ENCODE assay signal across 8 cellular contexts in the genomic region with DNA sequence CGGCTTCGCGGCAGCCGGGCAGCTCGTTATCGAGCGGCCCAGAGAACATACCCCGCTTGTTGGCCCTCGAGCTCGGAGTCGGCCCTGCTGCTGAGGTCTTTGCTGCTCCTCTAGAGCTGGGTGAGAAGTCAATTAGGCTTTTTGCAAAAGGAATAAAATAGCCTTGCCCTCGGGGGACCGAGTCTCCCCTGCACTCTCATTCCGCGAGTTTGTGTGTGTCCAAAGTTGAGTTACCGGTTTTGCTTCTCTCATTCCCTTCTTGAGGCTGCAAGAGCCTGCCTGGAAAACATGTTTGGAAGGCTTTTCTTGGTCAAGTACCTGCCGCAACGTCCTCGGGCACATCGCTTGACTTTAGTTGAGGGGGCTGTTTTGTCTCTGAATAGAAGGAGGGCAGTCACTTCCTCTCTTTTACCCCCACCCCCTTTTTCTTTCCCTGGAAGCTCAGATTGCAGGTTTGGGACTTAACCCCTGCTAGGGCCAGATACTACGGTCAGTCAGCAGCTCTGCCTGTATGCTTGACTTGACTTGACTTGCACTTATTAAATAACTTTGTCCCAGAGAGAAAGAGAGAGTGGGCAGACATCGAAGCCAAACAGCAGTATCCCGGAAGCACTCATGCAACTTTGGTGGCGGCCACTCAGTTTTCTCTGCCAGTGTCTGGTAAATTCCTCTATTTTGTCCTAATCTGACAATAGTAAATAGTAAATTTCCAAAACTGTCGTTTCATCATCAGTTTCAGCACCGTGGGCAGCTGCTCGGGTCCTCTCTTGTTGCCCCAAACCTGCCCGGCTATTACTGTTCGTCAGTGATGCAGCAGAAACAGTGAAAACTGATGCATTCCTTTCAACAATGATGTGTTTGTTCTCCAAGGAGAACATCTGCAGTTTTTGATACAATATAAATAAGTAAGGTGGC. TPM values are rescaled to one million over a fixed set of nuclear protein-coding genes. Genes with fewer than 3 reads are reported as not detected.
DNase-seq lines count a peak whose midpoint lies in the region; ATAC-seq and TF ChIP-seq lines count a peak whose summit lies in the region.

No MANE protein-coding gene starts in this region.

- H3K4me1 ChIP-seq in liver (ENCODE audit: control insufficient read depth in 4 of 4, insufficient read depth in 4 of 4, low read length in 3 of 4) = peaks cover 3 to 29% (median 14%) of the 10 kb centered on the region in 4 donors
- peaks cover 13 to 52% (median 29%) of the 10 kb centered on the region in 4 donors for H3K4me1 ChIP-seq in stomach

- TF ChIP-seq RAD21 in liver (IDR thresholded peaks at IDR 0.05) = no peak

- intact Hi-C loops in stomach (cut with DNase I; ENCODE audit: low total_unique reads) = no loop called here

- peak overlapping the region; percentile 99 to 100 for H3K27ac Mint-ChIP-seq in T-cell

- peak overlapping the region; percentile 98 to 100 (median 98) for H3K4me3 Mint-ChIP-seq in T-cell

- peak; percentile 55 for DNase-seq in DMS79 treated with DMSO at 0.1 percent for 48 hours (lab: John Stamatoyannopoulos, UW)
- peak in 22 of 34 experiments; percentile 0 to 29 (median 6) for DNase-seq in T-cell
- peak; percentile 45 for DNase-seq in dermis blood vessel endothelial cell
- DNase-seq in stomach = no peak
- DNase-seq in NCI-H446 treated with DMSO at 0.1 percent for 48 hours (lab: John Stamatoyannopoulos, UW) = no peak

- H3K27ac ChIP-seq in liver (ENCODE audit: low read depth in 1 of 2, low read length in 2 of 2) = peak overlapping the region; percentile 98 to 100
- peak overlapping the region; percentile 98 to 99 (median 99) for H3K27ac ChIP-seq in stomach

- no peaks in the 10 kb centered on the region for H3K27me3 Mint-ChIP-seq in T-cell

- H3K9ac ChIP-seq in liver (ENCODE audit: low read depth in 1 of 2, low read length in 2 of 2) = peak overlapping the region; percentile 84 to 97

- H3K36me3 ChIP-seq in liver (ENCODE audit: control insufficient read depth in 4 of 4, insufficient read depth in 3 of 4, low read depth in 1 of 4, low read length in 3 of 4) (no peaks in the 10 kb centered on the region), stomach (no peaks in the 10 kb centered on the region)

- POLR2A ChIA-PET in T-cell (lab: Charles Lee) = interaction anchor here in 1 of 2 donors (0.9 kb wide), 1 partner anchor 687 kb away, joined by 3 read pairs; no protein-coding TSS in a partner anchor

- no peak for TF ChIP-seq POLR2A in stomach (IDR thresholded peaks at IDR 0.05)

- CTCF ChIA-PET in T-cell (lab: Charles Lee) = interaction anchor here in 1 of 2 donors (1.1 to 1.7 kb wide), 2 partner anchors 9 to 62 kb away, joined by 3 to 6 read pairs; a partner anchor contains a TSS

- no peaks in the 10 kb centered on the region for H3K27me3 ChIP-seq in liver (ENCODE audit: control insufficient read depth in 4 of 4, insufficient read depth in 4 of 4, low read length in 3 of 4)
- no peaks in the 10 kb centered on the region for H3K27me3 ChIP-seq in stomach

- H3K4me1 Mint-ChIP-seq in T-cell = peaks cover 49 to 57% (median 54%) of the 10 kb centered on the region in 3 donors

- no peaks in the 10 kb centered on the region for H3K9me3 ChIP-seq in liver (ENCODE audit: control insufficient read depth in 4 of 4, low read length in 3 of 4)
- no peaks in the 10 kb centered on the region for H3K9me3 ChIP-seq in stomach

- peak overlapping the region; percentile 74 to 97 (median 95) for H3K4me3 ChIP-seq in liver (ENCODE audit: low read depth in 1 of 3, low read length in 3 of 3)
- H3K4me3 ChIP-seq in stomach = peak overlapping the region; percentile 67 to 77 (median 74)

- peaks cover 3% of the 10 kb centered on the region for H3K36me3 Mint-ChIP-seq in T-cell

- WGBS in liver = under 1% methylated on average over 29 of the region's 29 CpGs
- WGBS in stomach, 5 donors = 0 to 1% (median 0%) methylated on average over 29 of the region's 29 CpGs

- no peak for TF ChIP-seq CTCF in liver (IDR thresholded peaks at IDR 0.05; ENCODE audit: low read depth, low read length, missing input control)
- TF ChIP-seq CTCF in stomach (IDR thresholded peaks at IDR 0.05) = no peak

- ATAC-seq in GM21360 (IDR thresholded peaks at IDR 0.05; ENCODE audit: unreplicated experiment) = peak; percentile 15
- peak; percentile 2 for ATAC-seq in HG03575 (IDR thresholded peaks at IDR 0.05; ENCODE audit: extremely low read depth, insufficient number of reproducible peaks, low FRiP score, unreplicated experiment)
- peak; percentile 8 to 34 (median 15) for ATAC-seq in T-cell (replicated peaks in 1 of 4)

- no peaks in the 10 kb centered on the region for H3K9me3 Mint-ChIP-seq in T-cell

- no peak for TF ChIP-seq EP300 in stomach (IDR thresholded peaks at IDR 0.05)

TF ChIP-seq in liver, 16 proteins besides CTCF, POLR2A, EP300 and RAD21:
- TF ChIP-seq NR2F2 (IDR thresholded peaks at IDR 0.05) = no peak
- TF ChIP-seq, protein P1, sequence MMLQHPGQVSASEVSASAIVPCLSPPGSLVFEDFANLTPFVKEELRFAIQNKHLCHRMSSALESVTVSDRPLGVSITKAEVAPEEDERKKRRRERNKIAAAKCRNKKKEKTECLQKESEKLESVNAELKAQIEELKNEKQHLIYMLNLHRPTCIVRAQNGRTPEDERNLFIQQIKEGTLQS (IDR thresholded peaks at IDR 0.05) = peak; percentile 79
- TF ChIP-seq, protein P2, sequence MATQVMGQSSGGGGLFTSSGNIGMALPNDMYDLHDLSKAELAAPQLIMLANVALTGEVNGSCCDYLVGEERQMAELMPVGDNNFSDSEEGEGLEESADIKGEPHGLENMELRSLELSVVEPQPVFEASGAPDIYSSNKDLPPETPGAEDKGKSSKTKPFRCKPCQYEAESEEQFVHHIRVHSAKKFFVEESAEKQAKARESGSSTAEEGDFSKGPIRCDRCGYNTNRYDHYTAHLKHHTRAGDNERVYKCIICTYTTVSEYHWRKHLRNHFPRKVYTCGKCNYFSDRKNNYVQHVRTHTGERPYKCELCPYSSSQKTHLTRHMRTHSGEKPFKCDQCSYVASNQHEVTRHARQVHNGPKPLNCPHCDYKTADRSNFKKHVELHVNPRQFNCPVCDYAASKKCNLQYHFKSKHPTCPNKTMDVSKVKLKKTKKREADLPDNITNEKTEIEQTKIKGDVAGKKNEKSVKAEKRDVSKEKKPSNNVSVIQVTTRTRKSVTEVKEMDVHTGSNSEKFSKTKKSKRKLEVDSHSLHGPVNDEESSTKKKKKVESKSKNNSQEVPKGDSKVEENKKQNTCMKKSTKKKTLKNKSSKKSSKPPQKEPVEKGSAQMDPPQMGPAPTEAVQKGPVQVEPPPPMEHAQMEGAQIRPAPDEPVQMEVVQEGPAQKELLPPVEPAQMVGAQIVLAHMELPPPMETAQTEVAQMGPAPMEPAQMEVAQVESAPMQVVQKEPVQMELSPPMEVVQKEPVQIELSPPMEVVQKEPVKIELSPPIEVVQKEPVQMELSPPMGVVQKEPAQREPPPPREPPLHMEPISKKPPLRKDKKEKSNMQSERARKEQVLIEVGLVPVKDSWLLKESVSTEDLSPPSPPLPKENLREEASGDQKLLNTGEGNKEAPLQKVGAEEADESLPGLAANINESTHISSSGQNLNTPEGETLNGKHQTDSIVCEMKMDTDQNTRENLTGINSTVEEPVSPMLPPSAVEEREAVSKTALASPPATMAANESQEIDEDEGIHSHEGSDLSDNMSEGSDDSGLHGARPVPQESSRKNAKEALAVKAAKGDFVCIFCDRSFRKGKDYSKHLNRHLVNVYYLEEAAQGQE (IDR thresholded peaks at IDR 0.05) = peak; percentile 97
- TF ChIP-seq JUND (IDR thresholded peaks at IDR 0.05) = no peak
- peak in 1 of 2 donors; percentile 7 for TF ChIP-seq GABPA (IDR thresholded peaks at IDR 0.05 in 1 of 2, conservative IDR thresholded peaks at IDR 0.05 in 1 of 2)
- peak in 1 of 2 donors; percentile 5 for TF ChIP-seq HNF4A (conservative IDR thresholded peaks at IDR 0.05)
- peak; percentile 16 for TF ChIP-seq TAF1 (conservative IDR thresholded peaks at IDR 0.05)
- no peak for TF ChIP-seq SP1 (IDR thresholded peaks at IDR 0.05)
- TF ChIP-seq, protein P3, sequence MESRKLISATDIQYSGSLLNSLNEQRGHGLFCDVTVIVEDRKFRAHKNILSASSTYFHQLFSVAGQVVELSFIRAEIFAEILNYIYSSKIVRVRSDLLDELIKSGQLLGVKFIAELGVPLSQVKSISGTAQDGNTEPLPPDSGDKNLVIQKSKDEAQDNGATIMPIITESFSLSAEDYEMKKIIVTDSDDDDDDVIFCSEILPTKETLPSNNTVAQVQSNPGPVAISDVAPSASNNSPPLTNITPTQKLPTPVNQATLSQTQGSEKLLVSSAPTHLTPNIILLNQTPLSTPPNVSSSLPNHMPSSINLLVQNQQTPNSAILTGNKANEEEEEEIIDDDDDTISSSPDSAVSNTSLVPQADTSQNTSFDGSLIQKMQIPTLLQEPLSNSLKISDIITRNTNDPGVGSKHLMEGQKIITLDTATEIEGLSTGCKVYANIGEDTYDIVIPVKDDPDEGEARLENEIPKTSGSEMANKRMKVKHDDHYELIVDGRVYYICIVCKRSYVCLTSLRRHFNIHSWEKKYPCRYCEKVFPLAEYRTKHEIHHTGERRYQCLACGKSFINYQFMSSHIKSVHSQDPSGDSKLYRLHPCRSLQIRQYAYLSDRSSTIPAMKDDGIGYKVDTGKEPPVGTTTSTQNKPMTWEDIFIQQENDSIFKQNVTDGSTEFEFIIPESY (IDR thresholded peaks at IDR 0.05) = no peak
- no peak for TF ChIP-seq FOXA2 (IDR thresholded peaks at IDR 0.05)
- no peak for TF ChIP-seq YY1 (IDR thresholded peaks at IDR 0.05)
- TF ChIP-seq HNF4G (IDR thresholded peaks at IDR 0.05) = no peak
- TF ChIP-seq RXRA (IDR thresholded peaks at IDR 0.05) = no peak
- no peak for TF ChIP-seq FOXA1 (IDR thresholded peaks at IDR 0.05)
- TF ChIP-seq, protein P4, sequence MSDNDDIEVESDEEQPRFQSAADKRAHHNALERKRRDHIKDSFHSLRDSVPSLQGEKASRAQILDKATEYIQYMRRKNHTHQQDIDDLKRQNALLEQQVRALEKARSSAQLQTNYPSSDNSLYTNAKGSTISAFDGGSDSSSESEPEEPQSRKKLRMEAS (IDR thresholded peaks at IDR 0.05) = no peak
- TF ChIP-seq EGR1 (IDR thresholded peaks at IDR 0.05; ENCODE audit: low read depth in 2 of 2) = no peak

RNA-seq across cellular contexts. Expression of a gene that starts 0.6 kb away (rescaled TPM):
- 10 to 100 TPM; 45.0 to 55.8 (median 54.8) TPM for total RNA-seq in T-cell
- total RNA-seq in dermis blood vessel endothelial cell = 62.6 and 75.7 TPM in 2 replicates
- total RNA-seq in liver = 10 to 100 TPM; 54.6 to 65.2 TPM
- 10 to 100 TPM; 31.3 to 70.5 TPM for polyA plus RNA-seq in liver
- 100 to 1,000 TPM in 2 of 5 donors, 10 to 100 TPM in 2, 1 to 10 TPM in 1; 6.7 to 130 (median 59.8) TPM for total RNA-seq in stomach
- polyA plus RNA-seq in stomach = 10 to 100 TPM; 24.9 to 35.1 (median 27.2) TPM

RNA-seq across cellular contexts. Expression of a gene that starts 21.3 kb away (rescaled TPM):
- total RNA-seq in T-cell (not detected), dermis blood vessel endothelial cell (not detected in 2 replicates), liver (not detected), stomach (not detected)
- polyA plus RNA-seq in liver (under 1 TPM in 1 of 2 donors, not detected in 1; 0.19 TPM), stomach (not detected)

Comparison
In these comparisons a context has a peak if more than half of its experiments do, and no peak if none do; other contexts are left out.
1. DNase-seq: peak in DMS79 treated with DMSO at 0.1 percent for 48 hours (single experiment), T-cell (22 of 34) and dermis blood vessel endothelial cell (single experiment); none in stomach (single experiment) and NCI-H446 treated with DMSO at 0.1 percent for 48 hours (single experiment).
2. Peak in every context shown above with its lines, with median percentiles within 50 percentile points of each other: ATAC-seq.